1 cellular context compared by ENCODE assay signal in genomic region chr4:169723207-169723606, GRCh38.
TF ChIP-seq lines count a peak whose summit lies in the region.

No MANE protein-coding gene starts in this region.

TF ChIP-seq in GM12878, 131 proteins besides CTCF, POLR2A, EP300 and RAD21 (continued from another document):
- no peak for TF ChIP-seq POLR2AphosphoS2 (IDR thresholded peaks at IDR 0.05; ENCODE audit: low read depth, low read length)
- TF ChIP-seq RCOR1 (conservative IDR thresholded peaks at IDR 0.05; ENCODE audit: low read depth, low read length) = no peak
- no peak for TF ChIP-seq NRF1 (conservative IDR thresholded peaks at IDR 0.05; ENCODE audit: low read depth, low read length)
- no peak for TF ChIP-seq RBBP5 (conservative IDR thresholded peaks at IDR 0.05)
- no peak for TF ChIP-seq SMARCA5 (IDR thresholded peaks at IDR 0.05)
- TF ChIP-seq CUX1 (IDR thresholded peaks at IDR 0.05; ENCODE audit: insufficient replicate concordance, low read depth, low read length) = no peak
